ENCODE assay signal across 9 cellular contexts in the genomic region with DNA sequence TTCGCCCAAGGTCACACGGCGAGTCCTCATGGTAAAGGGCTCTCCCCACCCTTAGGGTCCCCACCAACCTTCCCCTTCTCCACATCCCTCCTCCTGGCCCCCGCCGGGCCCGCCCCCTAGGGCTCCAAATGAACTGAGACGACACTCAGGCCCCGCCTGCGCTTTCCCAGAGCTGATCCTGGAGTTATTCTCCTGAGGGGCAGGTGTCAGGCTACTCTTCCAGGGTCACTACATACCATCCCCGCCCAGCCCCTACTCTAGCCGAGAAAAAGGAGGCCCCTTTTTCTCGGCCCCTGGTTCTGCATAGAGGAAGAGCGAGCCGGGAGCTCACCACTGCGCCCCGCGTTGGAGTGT. TPM values are rescaled to one million over a fixed set of nuclear protein-coding genes. Genes with fewer than 3 reads are reported as not detected.
A peak's percentile ranks its signal among the peaks of the same experiment; 100 is the strongest.
DNase-seq lines count a peak whose midpoint lies in the region; ATAC-seq and TF ChIP-seq lines count a peak whose summit lies in the region.
"Had no signal": no experiment of that assay in that cellular context is flagged by ENCODE, and none has a peak within 500 bp of the region (broad histone marks: within the 10 kb centered on the region; RNA-seq: fewer than 3 reads in every experiment).

No MANE protein-coding gene starts in this region.

- H3K9ac ChIP-seq in endocrine pancreas (ENCODE audit: control insufficient read depth, insufficient read depth, low read length) = peak overlapping the region; percentile 98

- H3K27ac ChIP-seq in muscle layer of duodenum (ENCODE audit: low read length) (peak overlapping the region; percentile 96), uterus (peak overlapping the region; percentile 90 to 95)

- H3K4me1 ChIP-seq in endocrine pancreas (ENCODE audit: control insufficient read depth, insufficient read depth, low read length) (no peaks in the 10 kb centered on the region), muscle layer of duodenum (ENCODE audit: control insufficient read depth in 1 of 2, insufficient read depth in 2 of 2, low read length in 2 of 2) (peaks cover 6 to 10% of the 10 kb centered on the region in 2 donors), uterus (peaks cover 0 to 6% of the 10 kb centered on the region in 2 donors)

- ATAC-seq in HG03039 (IDR thresholded peaks at IDR 0.05; ENCODE audit: unreplicated experiment) = peak; percentile 7
- ATAC-seq in GM21381 (IDR thresholded peaks at IDR 0.05; ENCODE audit: unreplicated experiment) = no peak

- TF ChIP-seq CTCF in GM12865 (IDR thresholded peaks at IDR 0.05; ENCODE audit: insufficient read depth, low read depth, low read length, missing control alignments) (no peak), uterus (IDR thresholded peaks at IDR 0.05) (no peak)

- H3K27me3 ChIP-seq in endocrine pancreas (ENCODE audit: control insufficient read depth, insufficient read depth, low read length) (no peaks in the 10 kb centered on the region), muscle layer of duodenum (ENCODE audit: low read depth, low read length) (no peaks in the 10 kb centered on the region), uterus (no peaks in the 10 kb centered on the region)

- no peak for TF ChIP-seq POLR2A in uterus (IDR thresholded peaks at IDR 0.05)

- intact Hi-C loops in uterus (cut with DNase I; ENCODE audit: low total_unique reads) = no loop called here

- peak overlapping the region; percentile 98 for H3K4me3 ChIP-seq in GM12865 (ENCODE audit: low read depth, low read length)
- H3K4me3 ChIP-seq in endocrine pancreas (ENCODE audit: control insufficient read depth, insufficient read depth, low read length) = peak overlapping the region; percentile 74
- H3K4me3 ChIP-seq in muscle layer of duodenum (ENCODE audit: low read depth in 1 of 2, low read length in 2 of 2) = peak overlapping the region; percentile 74 to 88
- H3K4me3 ChIP-seq in uterus = peak overlapping the region; percentile 74 to 90

- H3K36me3 ChIP-seq in endocrine pancreas (ENCODE audit: control insufficient read depth, insufficient read depth, low read length) (no peaks in the 10 kb centered on the region), muscle layer of duodenum (ENCODE audit: control insufficient read depth in 1 of 2, insufficient read depth in 2 of 2, low read length in 2 of 2) (peaks cover 7 to 11% of the 10 kb centered on the region in 2 donors), uterus (no peaks in the 10 kb centered on the region)

- no peak for DNase-seq in GM12865 (ENCODE audit: low read depth)
- peak; percentile 15 for DNase-seq in activated CD4-positive, alpha-beta T cell treated with anti-CD3 and anti-CD28 coated beads for 1 hour
- peak; percentile 24 to 34 for DNase-seq in uterus
- no peak for DNase-seq in SKM-1 (lab: John Stamatoyannopoulos, UW; ENCODE audit: unreplicated experiment)

- H3K9me3 ChIP-seq in endocrine pancreas (ENCODE audit: control insufficient read depth, low read length) = no peaks in the 10 kb centered on the region
- no peaks in the 10 kb centered on the region for H3K9me3 ChIP-seq in muscle layer of duodenum (ENCODE audit: control insufficient read depth in 1 of 2, low read length in 2 of 2)
- H3K9me3 ChIP-seq in uterus = no peaks in the 10 kb centered on the region

RNA-seq across cellular contexts. Expression of gene USP4, which starts 0.3 kb away (rescaled TPM):
- total RNA-seq in uterus = 10 to 100 TPM in 3 of 4 donors, 1 to 10 TPM in 1; 9.2 to 78.3 (median 28.8) TPM

RNA-seq across cellular contexts. Expression of gene GPX1, which starts 18.6 kb away (rescaled TPM):
- total RNA-seq in uterus = 100 to 1,000 TPM in 2 of 4 donors, 10 to 100 TPM in 2; 40.2 to 450 (median 81.2) TPM
- total RNA-seq: RPMI7951 had no signal

Comparison
In these comparisons a context has a peak if more than half of its experiments do, and no peak if none do; other contexts are left out.
1. DNase-seq: peak in activated CD4-positive, alpha-beta T cell treated with anti-CD3 and anti-CD28 coated beads for 1 hour (single experiment) and uterus (2 of 2); none in GM12865 (single experiment) and SKM-1 (single experiment).
2. Peak in every context shown above with its lines, with median percentiles within 50 percentile points of each other: H3K4me3 ChIP-seq.